In genomic region chr15:62946940-62947339, GRCh38 we compare ENCODE assay signal across 23 cellular contexts.
"Had no signal": no experiment of that assay in that cellular context is flagged by ENCODE, and none has a peak within 500 bp of the region (broad histone marks: within the 10 kb centered on the region; RNA-seq: fewer than 3 reads in every experiment).

No MANE protein-coding gene starts in this region.

- H3K36me3 Mint-ChIP-seq: mesothelial cell of epicardium; naive B cell; natural killer cell treated with Interleukin-12 subunit alpha and Interleukin-12 subunit beta and Interleukin-15 and Interleukin-18, amount 100 ng/mL, for 72 hours had no signal

- H3K9me3 Mint-ChIP-seq: mesothelial cell of epicardium; naive B cell; natural killer cell treated with Interleukin-12 subunit alpha and Interleukin-12 subunit beta and Interleukin-15 and Interleukin-18, amount 100 ng/mL, for 72 hours; neural crest cell; stimulated activated naive CD8-positive, alpha-beta T cell treated with anti-CD3 and anti-CD28 coated beads, Interleukin-15, amount 100 ng/mL, for 72 hours had no signal

- H3K4me1 Mint-ChIP-seq: naive B cell; neural crest cell; stimulated activated naive CD8-positive, alpha-beta T cell treated with anti-CD3 and anti-CD28 coated beads, Interleukin-15, amount 100 ng/mL, for 72 hours had no signal

- H3K4me3 Mint-ChIP-seq: mesothelial cell of epicardium; natural killer cell treated with Interleukin-12 subunit alpha and Interleukin-12 subunit beta and Interleukin-15 and Interleukin-18, amount 100 ng/mL, for 72 hours; neural crest cell; stimulated activated naive CD8-positive, alpha-beta T cell treated with anti-CD3 and anti-CD28 coated beads, Interleukin-15, amount 100 ng/mL, for 72 hours had no signal

- H3K27ac Mint-ChIP-seq: mesothelial cell of epicardium; naive B cell; natural killer cell treated with Interleukin-12 subunit alpha and Interleukin-12 subunit beta and Interleukin-15 and Interleukin-18, amount 100 ng/mL, for 72 hours; progenitor cell of endocrine pancreas; stimulated activated naive CD8-positive, alpha-beta T cell treated with anti-CD3 and anti-CD28 coated beads, Interleukin-15, amount 100 ng/mL, for 72 hours had no signal

- DNase-seq: colonic mucosa; dermis blood vessel endothelial cell; effector memory CD4-positive, alpha-beta T cell; gastrocnemius medialis; heart left ventricle; kidney; left cardiac atrium; left lung; mesenchymal stem cell; mucosa of descending colon; naive B cell; right lobe of liver; small intestine; stimulated activated CD4-positive, alpha-beta T cell treated with anti-CD3 and anti-CD28 coated beads, Interleukin-15, amount 100 ng/mL, for 24 hours; stimulated activated CD4-positive, alpha-beta T cell treated with anti-CD3 and anti-CD28 coated beads, Interleukin-2, amount 100 ng/mL, for 48 hours; stimulated activated naive CD4-positive, alpha-beta T cell; stimulated activated naive CD8-positive, alpha-beta T cell treated with anti-CD3 and anti-CD28 coated beads, Interleukin-15, amount 100 ng/mL, for 72 hours; transverse colon; uterus had no signal

- ATAC-seq: gastrocnemius medialis; heart left ventricle; left cardiac atrium; left lung; mucosa of descending colon; natural killer cell treated with Interleukin-12 subunit alpha and Interleukin-12 subunit beta and Interleukin-15 and Interleukin-18, amount 100 ng/mL, for 72 hours; right lobe of liver; stimulated activated naive CD8-positive, alpha-beta T cell treated with anti-CD3 and anti-CD28 coated beads, Interleukin-15, amount 100 ng/mL, for 72 hours had no signal
